8 cellular contexts compared by ENCODE assay signal in genomic region chr7:73738612-73739386, GRCh38. TPM values are rescaled to one million over a fixed set of nuclear protein-coding genes. Genes with fewer than 3 reads are reported as not detected.
DNase-seq lines count a peak whose midpoint lies in the region; ATAC-seq and TF ChIP-seq lines count a peak whose summit lies in the region.

Gene ABHD11 (minus strand): TSS chr7:73738802. CDS start chr7:73738770, 32 bp downstream.

- H3K9ac ChIP-seq in SK-N-SH = peak within 1 kb of the TSS; percentile 92

- TF ChIP-seq POLR2A in suprapubic skin (IDR thresholded peaks at IDR 0.05) = peak in 1 of 2 donors; percentile 61

- H3K27me3 ChIP-seq in SK-N-SH (ENCODE audit: insufficient read depth) = no peaks in the 10 kb centered on the region
- no peaks in the 10 kb centered on the region for H3K27me3 ChIP-seq in suprapubic skin

- TF ChIP-seq EP300 in SK-N-SH (IDR thresholded peaks at IDR 0.05; ENCODE audit: borderline replicate concordance in 1 of 2, low read depth in 1 of 2, low read length in 1 of 2) (no peak; a peak in 1 of 4 replicates), suprapubic skin (IDR thresholded peaks at IDR 0.05) (no peak)

- POLR2A ChIA-PET in SK-N-SH (lab: Yijun Ruan, JAX) = interaction anchor here (0.9 to 2.0 kb wide), 6 partner anchors 10 to 182 kb away, joined by 3 to 5 read pairs (median 4); partner anchors contain the start of gene METTL27

- peak within 1 kb of the TSS; percentile 83 for H3K4me3 ChIP-seq in GM08714 (ENCODE audit: low read length)
- H3K4me3 ChIP-seq in SK-N-SH (ENCODE audit: low read depth in 2 of 2, low read length in 1 of 2) = peak within 1 kb of the TSS; percentile 76 to 93
- H3K4me3 ChIP-seq in suprapubic skin = peak within 1 kb of the TSS; percentile 78

- peaks cover 8 to 11% of the 10 kb centered on the region in 2 experiments for H3K36me3 ChIP-seq in SK-N-SH (replicated peaks in 1 of 2; ENCODE audit: control insufficient read depth in 1 of 2, insufficient read depth in 2 of 2, low read length in 1 of 2)
- peaks cover 21% of the 10 kb centered on the region for H3K36me3 ChIP-seq in suprapubic skin

- peak within 1 kb of the TSS; percentile 97 for H2AFZ ChIP-seq in SK-N-SH (ENCODE audit: low read depth)

- CTCF ChIA-PET in SK-N-SH (lab: Yijun Ruan, JAX) = interaction anchor here (1.0 to 12.8 kb wide), 12 partner anchors 11 to 468 kb away, joined by 3 to 272 read pairs (median 6); partner anchors contain the start of gene STX1A

- ATAC-seq in HG02588 (IDR thresholded peaks at IDR 0.05; ENCODE audit: unreplicated experiment) = peak; percentile 87

- no peak; the same call in 1 of the 2 replicates for TF ChIP-seq CTCF in SK-N-SH (IDR thresholded peaks at IDR 0.05)
- no peak for TF ChIP-seq CTCF in suprapubic skin (IDR thresholded peaks at IDR 0.05)

- 2% methylated on average over 59 of the region's 84 CpGs for WGBS in SK-N-SH (ENCODE audit: low lambda C conversion rate)
- WGBS in suprapubic skin = 1% methylated on average over 43 of the region's 84 CpGs

- no peak for TF ChIP-seq RAD21 in SK-N-SH (IDR thresholded peaks at IDR 0.05; ENCODE audit: low read length)

- H3K4me2 ChIP-seq in SK-N-SH = peak within 1 kb of the TSS; percentile 100

- peaks cover 7 to 13% of the 10 kb centered on the region in 2 experiments; a peak in 2 of 4 replicates for H3K4me1 ChIP-seq in SK-N-SH (ENCODE audit: control insufficient read depth in 1 of 2, insufficient read depth in 2 of 2, low read depth in 1 of 2, low read length in 1 of 2)
- peaks cover 40% of the 10 kb centered on the region for H3K4me1 ChIP-seq in suprapubic skin

- H3K27ac ChIP-seq in SK-N-SH (ENCODE audit: low read depth in 2 of 2, low read length in 1 of 2) = peak within 1 kb of the TSS; percentile 82 to 87
- H3K27ac ChIP-seq in suprapubic skin = peak within 1 kb of the TSS; percentile 84

- no peaks in the 10 kb centered on the region for H4K20me1 ChIP-seq in SK-N-SH (ENCODE audit: insufficient read depth)

- peak; percentile 98 for DNase-seq in NCI-H1092 (lab: John Stamatoyannopoulos, UW)
- peak; percentile 100 for DNase-seq in SK-N-SH
- DNase-seq in activated naive CD4-positive, alpha-beta T cell treated with anti-CD3 and anti-CD28 coated beads, Interleukin-2, amount 50 U/mL, for 16 hours = peak; percentile 98
- DNase-seq in germinal center (ENCODE audit: low spot score) = peak; percentile 99
- DNase-seq in nucleus accumbens (lab: John Stamatoyannopoulos, UW) = peak; percentile 52 to 100 (median 97)
- DNase-seq in suprapubic skin (ENCODE audit: low spot score in 2 of 2) = peak; percentile 99 to 100

- H3K9me3 ChIP-seq in SK-N-SH (no peaks in the 10 kb centered on the region), suprapubic skin (no peaks in the 10 kb centered on the region)

- peaks cover 28% of the 10 kb centered on the region; the same call in 1 of the 2 replicates for H3K79me2 ChIP-seq in SK-N-SH (ENCODE audit: insufficient read depth)

- H3K9me2 ChIP-seq in SK-N-SH = no peaks in the 10 kb centered on the region

- peaks cover 10% of the 10 kb centered on the region for H3F3A ChIP-seq in SK-N-SH (replicated peaks; ENCODE audit: insufficient read depth)

TF ChIP-seq in SK-N-SH, 30 proteins besides CTCF, POLR2A, EP300 and RAD21 (continues in another document):
- no peak; the same call in 1 of the 2 replicates for TF ChIP-seq REST (IDR thresholded peaks at IDR 0.05; ENCODE audit: low read depth, low read length)
- TF ChIP-seq CHD2 (IDR thresholded peaks at IDR 0.05; ENCODE audit: low read length, partially characterized antibody) = peak; percentile 96
- TF ChIP-seq TAF1 (IDR thresholded peaks at IDR 0.05; ENCODE audit: borderline replicate concordance, low read depth, low read length) = peak; percentile 61; the same call in 1 of the 2 replicates
- no peak for TF ChIP-seq FOSL2 (IDR thresholded peaks at IDR 0.05; ENCODE audit: borderline replicate concordance, low read depth)
- no peak for TF ChIP-seq USF2 (IDR thresholded peaks at IDR 0.05; ENCODE audit: borderline replicate concordance, low read depth, low read length)
- TF ChIP-seq TEAD4 (IDR thresholded peaks at IDR 0.05; ENCODE audit: borderline replicate concordance, insufficient read depth) = no peak
- TF ChIP-seq MEF2A (IDR thresholded peaks at IDR 0.05; ENCODE audit: borderline replicate concordance, low read depth) = no peak
- TF ChIP-seq GABPA (IDR thresholded peaks at IDR 0.05; ENCODE audit: low read depth) = peak; percentile 42; the same call in 1 of the 2 replicates
- 0 out of 2 replicates have a peak, but pooled peaks have one; percentile 46 for TF ChIP-seq ELF1 (IDR thresholded peaks at IDR 0.05)
- no peak for TF ChIP-seq USF1 (IDR thresholded peaks at IDR 0.05; ENCODE audit: borderline replicate concordance, low read depth)
- no peak for TF ChIP-seq FOXM1 (IDR thresholded peaks at IDR 0.05; ENCODE audit: low read depth)
- peak; percentile 85; the same call in 1 of the 2 replicates for TF ChIP-seq ZBTB33 (IDR thresholded peaks at IDR 0.05; ENCODE audit: borderline replicate concordance, low read depth)
- peak; percentile 61; the same call in 1 of the 2 replicates for TF ChIP-seq FOXJ3 (CRISPR knock-in tag; IDR thresholded peaks at IDR 0.05)
- no peak for TF ChIP-seq NFIC (IDR thresholded peaks at IDR 0.05; ENCODE audit: borderline replicate concordance)
- TF ChIP-seq IRF3 (IDR thresholded peaks at IDR 0.05; ENCODE audit: low read depth, low read length) = no peak
- TF ChIP-seq MXI1 (IDR thresholded peaks at IDR 0.05; ENCODE audit: low read depth, low read length) = peak; percentile 80

RNA-seq across cellular contexts. Expression of gene ABHD11, which starts in this region (rescaled TPM):
- polyA plus RNA-seq in SK-N-SH (2012; rRNA removed) = 29.9 and 33.7 TPM in 2 replicates
- 14.8 and 23.2 TPM in 2 replicates for polyA plus RNA-seq in SK-N-SH (2012; cell fraction: cytosol; rRNA removed)
- 32.1 and 34.9 TPM in 2 replicates for polyA plus RNA-seq in SK-N-SH (2012; cell fraction: nucleus; rRNA removed)
- 10 to 100 TPM; 15.2 to 39.4 (median 23.7) TPM for total RNA-seq in suprapubic skin

Comparison
In these comparisons a context has a peak if more than half of its experiments do, and no peak if none do; other contexts are left out.
1. Peak in every context shown above with its lines: DNase-seq, ATAC-seq, H3K4me3 ChIP-seq and H3K27ac ChIP-seq.